ENCODE assay signal across 1 cellular context in genomic region chr3:182812123-182812522, GRCh38.
A peak's percentile ranks its signal among the peaks of the same experiment; 100 is the strongest.
TF ChIP-seq lines count a peak whose summit lies in the region.

No MANE protein-coding gene starts in this region.

TF ChIP-seq in K562, 482 proteins besides CTCF, POLR2A, EP300 and RAD21 (continued from another document):
- peak in 1 of 2 experiments; percentile 16; a peak in 1 of 4 replicates for TF ChIP-seq BCLAF1 (IDR thresholded peaks at IDR 0.05; ENCODE audit: borderline replicate concordance in 1 of 2, control insufficient read depth in 1 of 2, low read depth in 2 of 2, low read length in 1 of 2)
- no peak for TF ChIP-seq ZNF384 (IDR thresholded peaks at IDR 0.05; ENCODE audit: low read depth, low read length)
- TF ChIP-seq TFAP4 (CRISPR knock-in tag; IDR thresholded peaks at IDR 0.05; ENCODE audit: borderline replicate concordance): no peak
- no peak for TF ChIP-seq NFATC3 (IDR thresholded peaks at IDR 0.05)
- no peak for TF ChIP-seq PKNOX1 (IDR thresholded peaks at IDR 0.05)
- TF ChIP-seq RCOR1 (IDR thresholded peaks at IDR 0.05; ENCODE audit: borderline replicate concordance in 1 of 2, low read depth in 2 of 2, low read length in 2 of 2): 0 out of 4 replicates have a peak, but pooled peaks of 1 of the 2 experiments have one; percentile 52
- no peak for TF ChIP-seq RBM17 (IDR thresholded peaks at IDR 0.05; ENCODE audit: borderline replicate concordance, low read depth, low read length)
- no peak for TF ChIP-seq CREB5 (CRISPR knock-in tag; IDR thresholded peaks at IDR 0.05)
- peak; percentile 34 for TF ChIP-seq CCNT2 (IDR thresholded peaks at IDR 0.05; ENCODE audit: borderline replicate concordance, extremely low read depth, insufficient read length, low read depth, low read length)
- no peak for TF ChIP-seq U2AF2 (optimal IDR thresholded peaks at IDR 0.05; ENCODE audit: low read depth, low read length)
- peak; percentile 32; the same call in 1 of the 2 replicates for TF ChIP-seq SOX6 (IDR thresholded peaks at IDR 0.05)
- no peak for TF ChIP-seq RFX5 (IDR thresholded peaks at IDR 0.05; ENCODE audit: low read depth, low read length)
- TF ChIP-seq NCOR1 (IDR thresholded peaks at IDR 0.05): peak; percentile 68
- peak; percentile 21 for TF ChIP-seq MEIS2 (IDR thresholded peaks at IDR 0.05; ENCODE audit: partially characterized antibody)
- no peak for TF ChIP-seq ELK1 (CRISPR knock-in tag; IDR thresholded peaks at IDR 0.05)
- TF ChIP-seq SMARCC2 (IDR thresholded peaks at IDR 0.05; ENCODE audit: low read depth): 0 out of 2 replicates have a peak, but pooled peaks have one; percentile 23
- 0 out of 2 replicates have a peak, but pooled peaks have one; percentile 34 for TF ChIP-seq LEF1 (IDR thresholded peaks at IDR 0.05)
- peak; percentile 58; the same call in 1 of the 2 replicates for TF ChIP-seq SMARCA4 (IDR thresholded peaks at IDR 0.05)
- peak; percentile 40; the same call in 1 of the 2 replicates for TF ChIP-seq KLF16 (IDR thresholded peaks at IDR 0.05)
- TF ChIP-seq SRSF9 (IDR thresholded peaks at IDR 0.05; ENCODE audit: borderline replicate concordance, low read depth, low read length): no peak
- no peak for TF ChIP-seq DLX4 (CRISPR knock-in tag; IDR thresholded peaks at IDR 0.05)
- no peak for TF ChIP-seq ZBTB49 (CRISPR knock-in tag; IDR thresholded peaks at IDR 0.05; ENCODE audit: borderline replicate concordance)
